ENCODE assay signal across 18 cellular contexts in the genomic region with DNA sequence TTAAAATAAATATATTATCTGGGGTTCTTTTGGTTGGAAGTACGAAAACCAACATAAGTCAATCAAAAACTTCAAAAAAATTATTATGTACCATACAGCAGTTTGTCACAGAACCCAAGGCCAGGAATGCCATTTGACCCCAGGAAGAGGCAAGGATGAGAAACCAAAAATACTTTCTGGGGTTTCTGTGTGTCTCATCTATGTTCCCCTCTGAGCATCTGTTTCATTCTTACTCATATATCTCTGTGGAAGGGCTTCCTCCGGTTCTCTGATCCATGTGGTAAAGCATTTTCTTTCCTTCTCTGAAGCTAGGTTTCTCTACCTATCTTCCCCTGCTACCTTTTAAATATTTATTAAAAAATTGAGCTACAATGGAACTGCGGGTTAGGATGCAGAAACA. TPM values are rescaled to one million over a fixed set of nuclear protein-coding genes. Genes with fewer than 3 reads are reported as not detected.
"Had no signal": no experiment of that assay in that cellular context is flagged by ENCODE, and none has a peak within 500 bp of the region (broad histone marks: within the 10 kb centered on the region; RNA-seq: fewer than 3 reads in every experiment).

No MANE protein-coding gene starts in this region.

- H3K9me3 ChIP-seq: left ventricle myocardium inferior, testis had no signal

- H3K27ac ChIP-seq: brain microvascular endothelial cell, left ventricle myocardium inferior, testis had no signal

- H3K4me1 ChIP-seq: left ventricle myocardium inferior, testis had no signal

- H3K27me3 ChIP-seq: brain microvascular endothelial cell, testis had no signal

- ATAC-seq: activated CD4-positive, CD25-positive, alpha-beta regulatory T cell treated with anti-CD3 and anti-CD28 coated beads, Interleukin-2, amount 50 U/mL, for 24 hours; activated CD8-positive, alpha-beta memory T cell treated with anti-CD3 and anti-CD28 coated beads, Interleukin-2, amount 10 ng/mL, durations not matched to agents 7 days and 5 days; activated T-cell treated with anti-CD3 and anti-CD28 coated beads, Interleukin-2, amount 50 U/mL, for 4 hours; stimulated activated naive CD8-positive, alpha-beta T cell treated with anti-CD3 and anti-CD28 coated beads, Interleukin-15, amount 100 ng/mL, for 72 hours had no signal

- H3K4me3 ChIP-seq: left ventricle myocardium inferior, testis had no signal

- H3K36me3 ChIP-seq: brain microvascular endothelial cell, left ventricle myocardium inferior had no signal

- DNase-seq: activated CD4-positive, alpha-beta T cell treated with anti-CD3 and anti-CD28 coated beads, Interleukin-2, amount 50 U/mL, for 48 hours; activated CD8-positive, alpha-beta memory T cell treated with anti-CD3 and anti-CD28 coated beads, Interleukin-2, amount 10 ng/mL, durations not matched to agents 7 days and 5 days; activated gamma-delta T cell; activated T-cell treated with anti-CD3 and anti-CD28 coated beads, Interleukin-2, amount 50 U/mL, for 4 hours; brain microvascular endothelial cell; cerebellar nuclear complex; dermis blood vessel endothelial cell; kidney; left ventricle myocardium inferior; mesenchymal stem cell; stimulated activated CD4-positive, alpha-beta T cell treated with anti-CD3 and anti-CD28 coated beads, Interleukin-2, amount 100 ng/mL, for 48 hours; stimulated activated naive CD8-positive, alpha-beta T cell treated with anti-CD3 and anti-CD28 coated beads, Interleukin-15, amount 100 ng/mL, for 72 hours; testis had no signal

RNA-seq across cellular contexts. Expression of gene FCRL1, which starts 9.8 kb away (rescaled TPM):
- total RNA-seq: activated CD8-positive, alpha-beta memory T cell treated with anti-CD3 and anti-CD28 coated beads, Interleukin-2, amount 10 ng/mL, durations not matched to agents 7 days and 5 days; dermis blood vessel endothelial cell; epithelial cell of proximal tubule; left ventricle myocardium inferior; osteocyte had no signal
- polyA plus RNA-seq: neural cell had no signal

RNA-seq across cellular contexts. Expression of gene CD5L, which starts 11.9 kb away (rescaled TPM):
- total RNA-seq: activated CD8-positive, alpha-beta memory T cell treated with anti-CD3 and anti-CD28 coated beads, Interleukin-2, amount 10 ng/mL, durations not matched to agents 7 days and 5 days; activated T-cell treated with anti-CD3 and anti-CD28 coated beads, Interleukin-2, amount 50 U/mL, for 4 hours; dermis blood vessel endothelial cell; epithelial cell of proximal tubule; osteocyte; ureter had no signal
- polyA plus RNA-seq: neural cell had no signal

RNA-seq across cellular contexts. Expression of gene FCRL2, which starts 52.8 kb away (rescaled TPM):
- total RNA-seq: activated CD8-positive, alpha-beta memory T cell treated with anti-CD3 and anti-CD28 coated beads, Interleukin-2, amount 10 ng/mL, durations not matched to agents 7 days and 5 days; dermis blood vessel endothelial cell; epithelial cell of proximal tubule; left ventricle myocardium inferior; osteocyte had no signal
- polyA plus RNA-seq: neural cell had no signal
